ENCODE assay signal across 21 cellular contexts in genomic region chr7:47185839-47186238, GRCh38.
"Had no signal": no experiment of that assay in that cellular context is flagged by ENCODE, and none has a peak within 500 bp of the region (broad histone marks: within the 10 kb centered on the region; RNA-seq: fewer than 3 reads in every experiment).

No MANE protein-coding gene starts in this region.

- H3K4me2 ChIP-seq: hepatocyte had no signal

- H3K79me2 ChIP-seq: hepatocyte had no signal

- H3K27me3 Mint-ChIP-seq: activated CD4-positive, alpha-beta T cell treated with anti-CD3 and anti-CD28 coated beads for 36 hours; activated naive CD8-positive, alpha-beta T cell treated with anti-CD3 and anti-CD28 coated beads, Interleukin-2, amount 10 ng/mL, durations not matched to agents 7 days and 5 days had no signal

- H3K27me3 ChIP-seq: hepatocyte, left lung, ovary, tibial nerve had no signal

- DNase-seq: activated B cell treated with CpG ODN at 0.5 μM for 24 hours; activated CD4-positive, alpha-beta T cell treated with anti-CD3 and anti-CD28 coated beads for 36 hours; activated CD4-positive, alpha-beta T cell treated with anti-CD3 and anti-CD28 coated beads, Interleukin-2, amount 50 U/mL, for 4 hours; activated CD8-positive, alpha-beta memory T cell treated with anti-CD3 and anti-CD28 coated beads, Interleukin-2, amount 50 U/mL, for 48 hours; activated naive CD4-positive, alpha-beta T cell treated with Interleukin-2 at 50 U/mL for 16 hours; activated naive CD8-positive, alpha-beta T cell treated with anti-CD3 and anti-CD28 coated beads, Interleukin-2, amount 10 ng/mL, durations not matched to agents 7 days and 5 days; activated T-cell treated with anti-CD3 and anti-CD28 coated beads, Interleukin-2, amount 50 U/mL, for 48 hours; amniotic stem cell; kidney glomerular epithelial cell; mammary epithelial cell; ovary; stimulated activated CD4-positive, alpha-beta T cell treated with anti-CD3 and anti-CD28 coated beads, Interleukin-4, amount 100 ng/mL, for 24 hours; stimulated activated naive CD8-positive, alpha-beta T cell treated with anti-CD3 and anti-CD28 coated beads, Interleukin-15, Interleukin-2, amounts not matched to agents 100 U/mL and 50 U/mL, for 24 hours had no signal

- H3K9me3 ChIP-seq: left lung, neutrophil, ovary, prostate gland, tibial nerve had no signal

- H3K4me1 Mint-ChIP-seq: activated CD4-positive, alpha-beta T cell treated with anti-CD3 and anti-CD28 coated beads for 36 hours; activated naive CD8-positive, alpha-beta T cell treated with anti-CD3 and anti-CD28 coated beads, Interleukin-2, amount 10 ng/mL, durations not matched to agents 7 days and 5 days had no signal

- H3K27ac ChIP-seq: epithelial cell of prostate, hepatocyte, left lung, neutrophil, ovary, prostate gland, tibial nerve had no signal

- H3K36me3 ChIP-seq: left lung, neutrophil, ovary, prostate gland, tibial nerve had no signal

- H2AFZ ChIP-seq: hepatocyte had no signal

- H3K9me3 Mint-ChIP-seq: activated B cell treated with CpG ODN at 0.5 μM for 24 hours; activated naive CD8-positive, alpha-beta T cell treated with anti-CD3 and anti-CD28 coated beads, Interleukin-2, amount 10 ng/mL, durations not matched to agents 7 days and 5 days; natural killer cell treated with Interleukin-12 subunit alpha and Interleukin-12 subunit beta and Interleukin-15 and Interleukin-18, amount 100 ng/mL, for 72 hours; T-helper 1 cell treated with Interleukin-12 subunit alpha and Interleukin-12 subunit beta and Interleukin-4 antibody, amounts not matched to agents 30 μg/mL and 1 μg/mL, for 36 hours had no signal

- H3K4me3 Mint-ChIP-seq: activated B cell treated with CpG ODN at 0.5 μM for 24 hours; activated CD4-positive, alpha-beta T cell treated with anti-CD3 and anti-CD28 coated beads for 36 hours; activated naive CD8-positive, alpha-beta T cell treated with anti-CD3 and anti-CD28 coated beads, Interleukin-2, amount 10 ng/mL, durations not matched to agents 7 days and 5 days; natural killer cell treated with Interleukin-12 subunit alpha and Interleukin-12 subunit beta and Interleukin-15 and Interleukin-18, amount 100 ng/mL, for 72 hours; T-helper 1 cell treated with Interleukin-12 subunit alpha and Interleukin-12 subunit beta and Interleukin-4 antibody, amounts not matched to agents 30 μg/mL and 1 μg/mL, for 36 hours had no signal

- H3K36me3 Mint-ChIP-seq: activated naive CD8-positive, alpha-beta T cell treated with anti-CD3 and anti-CD28 coated beads, Interleukin-2, amount 10 ng/mL, durations not matched to agents 7 days and 5 days; natural killer cell treated with Interleukin-12 subunit alpha and Interleukin-12 subunit beta and Interleukin-15 and Interleukin-18, amount 100 ng/mL, for 72 hours had no signal

- H3K4me3 ChIP-seq: hepatocyte, left lung, ovary, prostate gland, tibial nerve had no signal

- H3K27ac Mint-ChIP-seq: activated B cell treated with CpG ODN at 0.5 μM for 24 hours; activated CD4-positive, alpha-beta T cell treated with anti-CD3 and anti-CD28 coated beads for 36 hours; activated naive CD8-positive, alpha-beta T cell treated with anti-CD3 and anti-CD28 coated beads, Interleukin-2, amount 10 ng/mL, durations not matched to agents 7 days and 5 days; natural killer cell treated with Interleukin-12 subunit alpha and Interleukin-12 subunit beta and Interleukin-15 and Interleukin-18, amount 100 ng/mL, for 72 hours; T-helper 1 cell treated with Interleukin-12 subunit alpha and Interleukin-12 subunit beta and Interleukin-4 antibody, amounts not matched to agents 30 μg/mL and 1 μg/mL, for 36 hours had no signal

- ATAC-seq: activated CD4-positive, alpha-beta T cell treated with anti-CD3 and anti-CD28 coated beads for 36 hours; left lung had no signal
